ENCODE assay signal across 15 cellular contexts in genomic region chr5:173310861-173311515, GRCh38. TPM values are rescaled to one million over a fixed set of nuclear protein-coding genes. Genes with fewer than 3 reads are reported as not detected.
DNase-seq lines count a peak whose midpoint lies in the region; ATAC-seq, FAIRE-seq and TF ChIP-seq lines count a peak whose summit lies in the region.
"Had no signal": no experiment of that assay in that cellular context is flagged by ENCODE, and none has a peak within 500 bp of the region (broad histone marks: within the 10 kb centered on the region; RNA-seq: fewer than 3 reads in every experiment).

No MANE protein-coding gene starts in this region.

- no peak for DNase-seq in activated naive CD4-positive, alpha-beta T cell treated with Interleukin-2 at 50 U/mL for 16 hours
- peak in 1 of 2 donors; percentile 53 for DNase-seq in heart right ventricle
- DNase-seq in pancreas: no peak
- DNase-seq in DMS153 (lab: John Stamatoyannopoulos, UW): no peak
- DNase-seq: activated CD8-positive, alpha-beta T cell treated with anti-CD3 and anti-CD28 coated beads, Interleukin-2, amount 10 ng/mL, durations not matched to agents 7 days and 5 days; activated naive CD8-positive, alpha-beta T cell treated with anti-CD3 and anti-CD28 coated beads for 36 hours; left colon; NCI-H1105; SW 1271 had no signal

- H3K36me3 ChIP-seq in heart right ventricle (no peaks in the 10 kb centered on the region), pancreas (no peaks in the 10 kb centered on the region)

- H3K27me3 Mint-ChIP-seq in activated naive CD4-positive, alpha-beta T cell treated with anti-CD3 and anti-CD28 coated beads, Interleukin-2, amount 50 U/mL, for 24 hours: peaks cover 40% of the 10 kb centered on the region

- 51 to 59% methylated on average over 10 of the region's 10 CpGs for WGBS in heart right ventricle, 2 donors
- WGBS in pancreas, 2 donors: 51% methylated on average over 10 of the region's 10 CpGs

- H3K4me3 Mint-ChIP-seq in activated naive CD4-positive, alpha-beta T cell treated with anti-CD3 and anti-CD28 coated beads, Interleukin-2, amount 50 U/mL, for 24 hours: no peak overlapping the region
- H3K4me3 Mint-ChIP-seq: activated CD8-positive, alpha-beta T cell treated with anti-CD3 and anti-CD28 coated beads, Interleukin-2, amount 10 ng/mL, durations not matched to agents 7 days and 5 days; activated naive CD8-positive, alpha-beta T cell treated with anti-CD3 and anti-CD28 coated beads for 36 hours had no signal

- peak overlapping the region; percentile 18 for H3K27ac Mint-ChIP-seq in activated naive CD4-positive, alpha-beta T cell treated with anti-CD3 and anti-CD28 coated beads, Interleukin-2, amount 50 U/mL, for 24 hours
- H3K27ac Mint-ChIP-seq: activated CD8-positive, alpha-beta T cell treated with anti-CD3 and anti-CD28 coated beads, Interleukin-2, amount 10 ng/mL, durations not matched to agents 7 days and 5 days; activated naive CD8-positive, alpha-beta T cell treated with anti-CD3 and anti-CD28 coated beads for 36 hours had no signal

- FAIRE-seq in pancreas (lab: Jason Lieb, UNC): no peak
- FAIRE-seq: G401.6 had no signal

- peaks cover 10% of the 10 kb centered on the region for H3K9me3 Mint-ChIP-seq in activated naive CD4-positive, alpha-beta T cell treated with anti-CD3 and anti-CD28 coated beads, Interleukin-2, amount 50 U/mL, for 24 hours

- H3K4me3 ChIP-seq in heart right ventricle (no peak overlapping the region), pancreas (no peak overlapping the region)

- peaks cover 0 to 7% (median 0%) of the 10 kb centered on the region in 7 donors for H3K27me3 ChIP-seq in heart right ventricle
- H3K27me3 ChIP-seq in pancreas: no peaks in the 10 kb centered on the region

- peaks cover 2% of the 10 kb centered on the region for H3K36me3 Mint-ChIP-seq in activated naive CD4-positive, alpha-beta T cell treated with anti-CD3 and anti-CD28 coated beads, Interleukin-2, amount 50 U/mL, for 24 hours

- no peaks in the 10 kb centered on the region for H3K4me1 Mint-ChIP-seq in activated naive CD4-positive, alpha-beta T cell treated with anti-CD3 and anti-CD28 coated beads, Interleukin-2, amount 50 U/mL, for 24 hours
- H3K4me1 Mint-ChIP-seq: activated naive CD8-positive, alpha-beta T cell treated with anti-CD3 and anti-CD28 coated beads for 36 hours had no signal

- intact Hi-C loops in heart right ventricle (cut with DNase I): loop anchor here in 1 of 10 donors (1.0 kb wide), 1 partner anchor 19 kb away; no protein-coding TSS in a partner anchor
- intact Hi-C loops in pancreas (cut with DNase I): no loop called here

- ATAC-seq in heart right ventricle: peak; percentile 11 to 73 (median 36)
- peak in 3 of 4 donors; percentile 32 to 41 (median 39) for ATAC-seq in pancreas
- ATAC-seq in GM21717 (IDR thresholded peaks at IDR 0.05; ENCODE audit: unreplicated experiment): no peak
- no peak for ATAC-seq in HG03565 (IDR thresholded peaks at IDR 0.05; ENCODE audit: unreplicated experiment)
- no peak for ATAC-seq in HG02840 (IDR thresholded peaks at IDR 0.05; ENCODE audit: low FRiP score, unreplicated experiment)
- ATAC-seq: activated CD8-positive, alpha-beta T cell treated with anti-CD3 and anti-CD28 coated beads, Interleukin-2, amount 10 ng/mL, durations not matched to agents 7 days and 5 days; left colon had no signal

- H3K27ac ChIP-seq in heart right ventricle: peak overlapping the region in 5 of 10 donors; percentile 8 to 61 (median 37)
- no peak overlapping the region for H3K27ac ChIP-seq in pancreas
- H3K27ac ChIP-seq: 22Rv1 had no signal

- H3K4me1 ChIP-seq in heart right ventricle: peaks cover 12 to 37% (median 25%) of the 10 kb centered on the region in 9 donors
- H3K4me1 ChIP-seq in pancreas: peaks cover 3 to 7% (median 4%) of the 10 kb centered on the region in 3 donors

- TF ChIP-seq CTCF in heart right ventricle (IDR thresholded peaks at IDR 0.05): no peak
- TF ChIP-seq CTCF in pancreas (IDR thresholded peaks at IDR 0.05): no peak

- peaks cover 0 to 11% (median 4%) of the 10 kb centered on the region in 11 donors for H3K9me3 ChIP-seq in heart right ventricle
- H3K9me3 ChIP-seq in pancreas: no peaks in the 10 kb centered on the region

RNA-seq across cellular contexts. Expression of gene STC2, which starts 17.2 kb away (rescaled TPM):
- total RNA-seq in heart right ventricle: 10 to 100 TPM in 3 of 10 donors, 1 to 10 TPM in 7; 3.7 to 26.9 (median 6.8) TPM
- polyA plus RNA-seq in heart right ventricle: 1 to 10 TPM; 4.0 to 4.6 TPM
- 100 to 1,000 TPM in 1 of 6 donors, 10 to 100 TPM in 4, 1 to 10 TPM in 1; 6.8 to 117 (median 14.1) TPM for total RNA-seq in pancreas
- 1 to 10 TPM; 6.1 to 6.9 TPM for polyA plus RNA-seq in pancreas

Comparison
In these comparisons a context has a peak if more than half of its experiments do, and no peak if none do; other contexts are left out.
1. ATAC-seq: peak in heart right ventricle (8 of 8) and pancreas (3 of 4); none in GM21717 (single experiment), HG03565 (single experiment) and HG02840 (single experiment).